Comparison of ENCODE assay signal across 27 cellular contexts in the genomic region with DNA sequence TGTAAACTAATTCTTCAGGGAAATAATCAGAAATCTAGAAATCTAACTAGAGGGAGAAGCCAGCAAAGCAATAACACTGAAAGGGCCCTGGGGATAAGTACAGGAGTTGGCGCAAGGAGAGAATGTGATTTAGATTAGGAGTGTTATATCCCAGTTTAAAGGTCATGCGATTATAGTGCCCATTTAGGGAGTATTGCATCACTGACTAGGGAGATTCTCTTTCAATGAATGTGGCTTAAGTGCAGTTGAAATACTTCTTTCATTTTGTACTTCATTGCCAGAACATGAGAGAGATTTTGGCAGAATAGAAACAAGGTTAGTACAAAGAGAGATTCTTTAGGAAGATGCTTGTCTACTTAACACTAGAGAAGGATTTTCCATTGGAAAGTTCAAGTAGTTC. TPM values are rescaled to one million over a fixed set of nuclear protein-coding genes. Genes with fewer than 3 reads are reported as not detected.
DNase-seq lines count a peak whose midpoint lies in the region; ATAC-seq and TF ChIP-seq lines count a peak whose summit lies in the region.
"Had no signal": no experiment of that assay in that cellular context is flagged by ENCODE, and none has a peak within 500 bp of the region (broad histone marks: within the 10 kb centered on the region; RNA-seq: fewer than 3 reads in every experiment).

No MANE protein-coding gene starts in this region.

- no peak overlapping the region for H3K14ac ChIP-seq in neuronal stem cell (ENCODE audit: low read length)

- no peaks in the 10 kb centered on the region for H3K9me2 ChIP-seq in SK-N-SH

- H2BK12ac ChIP-seq in neuronal stem cell (ENCODE audit: low read length) = no peak overlapping the region

- TF ChIP-seq RAD21 in SK-N-SH (IDR thresholded peaks at IDR 0.05; ENCODE audit: low read length) = no peak

- TF ChIP-seq CTCF in HEK293 (tag by site-specific recombination; IDR thresholded peaks at IDR 0.05) (no peak), SK-N-SH (IDR thresholded peaks at IDR 0.05) (no peak), neural progenitor cell (IDR thresholded peaks at IDR 0.05) (no peak)

- H3K9me3 Mint-ChIP-seq in neural progenitor cell = no peaks in the 10 kb centered on the region

- H3F3A ChIP-seq in SK-N-SH (replicated peaks; ENCODE audit: insufficient read depth) (no peaks in the 10 kb centered on the region), neural progenitor cell (ENCODE audit: low read depth) (peaks cover 9% of the 10 kb centered on the region)

- H3K27me3 Mint-ChIP-seq in neural progenitor cell (ENCODE audit: insufficient read depth, low read depth) = no peaks in the 10 kb centered on the region
- H3K27me3 Mint-ChIP-seq: activated naive CD4-positive, alpha-beta T cell treated with anti-CD3 and anti-CD28 coated beads, Interleukin-2, amount 10 ng/mL, durations not matched to agents 7 days and 5 days; naive thymus-derived CD8-positive, alpha-beta T cell; stimulated activated naive B cell treated with anti-CD40 and anti-IgM and Interleukin-4, amounts not matched to agents 10 μg/mL and 1 μg/mL and 100 μg/mL, for 72 hours had no signal

- H3K27ac Mint-ChIP-seq in neural progenitor cell = peak overlapping the region; percentile 97
- H3K27ac Mint-ChIP-seq: activated naive CD4-positive, alpha-beta T cell treated with anti-CD3 and anti-CD28 coated beads, Interleukin-2, amount 10 ng/mL, durations not matched to agents 7 days and 5 days; naive thymus-derived CD8-positive, alpha-beta T cell; stimulated activated naive B cell treated with anti-CD40 and anti-IgM and Interleukin-4, amounts not matched to agents 10 μg/mL and 1 μg/mL and 100 μg/mL, for 72 hours had no signal

- no peak overlapping the region for H2BK15ac ChIP-seq in neuronal stem cell (ENCODE audit: low read length)

- H3K9ac ChIP-seq in SK-N-SH (no peak overlapping the region), neural progenitor cell (no peak overlapping the region), neuronal stem cell (ENCODE audit: low read depth, low read length, poor library complexity) (no peak overlapping the region)

- H3K27ac ChIP-seq in HEK293 (ENCODE audit: extremely low read depth, low read depth, low read length) (no peak overlapping the region), SK-N-SH (ENCODE audit: low read depth in 2 of 2, low read length in 1 of 2) (peak overlapping the region in 1 of 2 experiments; percentile 68; a peak in 2 of 4 replicates), neural progenitor cell (no peak overlapping the region), neuronal stem cell (replicated peaks; ENCODE audit: low read length) (no peak overlapping the region)
- H3K27ac ChIP-seq: C4-2B, heart left ventricle, ovary, uterus had no signal

- DNase-seq in SK-N-SH (peak; percentile 19), fibroblast of gingiva (ENCODE audit: low read depth) (peak; percentile 44), neural progenitor cell (ENCODE audit: low spot score) (no peak), neuronal stem cell (ENCODE audit: low spot score) (no peak)
- DNase-seq: activated naive CD4-positive, alpha-beta T cell treated with anti-CD3 and anti-CD28 coated beads, Interleukin-2, amount 10 ng/mL, durations not matched to agents 7 days and 5 days; aorta; caudate nucleus; heart left ventricle; KBM-7; MG63; naive thymus-derived CD8-positive, alpha-beta T cell; NCI-H1417 treated with DMSO at 0.1 percent for 48 hours; NCI-H2171 treated with DMSO at 0.1 percent for 48 hours; NCI-H526; ovary; right cardiac atrium; stimulated activated CD4-positive, alpha-beta T cell treated with anti-CD3 and anti-CD28 coated beads, Interleukin-12 subunit alpha, Interleukin-12 subunit beta, amount 100 ng/mL, for 4 hours; stimulated activated CD4-positive, alpha-beta T cell treated with anti-CD3 and anti-CD28 coated beads, Interleukin-4, amount 100 ng/mL, for 24 hours; stimulated activated naive B cell treated with anti-CD40 and anti-IgM and Interleukin-4, amounts not matched to agents 10 μg/mL and 1 μg/mL and 100 μg/mL, for 72 hours; uterus had no signal

- no peak overlapping the region for H3K4me2 ChIP-seq in SK-N-SH
- H3K4me2 ChIP-seq in neural progenitor cell = no peak overlapping the region
- no peak overlapping the region for H3K4me2 ChIP-seq in neuronal stem cell (ENCODE audit: insufficient read depth, low read length, poor library complexity, severe bottlenecking)

- H3K79me1 ChIP-seq in neuronal stem cell (ENCODE audit: low read depth, low read length) = no peaks in the 10 kb centered on the region

- H3K79me2 ChIP-seq in SK-N-SH (ENCODE audit: insufficient read depth) (no peaks in the 10 kb centered on the region), neural progenitor cell (ENCODE audit: low read depth) (no peaks in the 10 kb centered on the region)

- no peak for ATAC-seq in HG02885 (IDR thresholded peaks at IDR 0.05; ENCODE audit: poor library complexity, unreplicated experiment)
- no peak for ATAC-seq in HG03280 (IDR thresholded peaks at IDR 0.05; ENCODE audit: unreplicated experiment)
- ATAC-seq: HCT116; heart left ventricle; naive thymus-derived CD8-positive, alpha-beta T cell; right cardiac atrium; stimulated activated naive B cell treated with anti-CD40 and anti-IgM and Interleukin-4, amounts not matched to agents 10 μg/mL and 1 μg/mL and 100 μg/mL, for 72 hours; WTC11 had no signal

- no peaks in the 10 kb centered on the region for H3K36me3 Mint-ChIP-seq in neural progenitor cell
- H3K36me3 Mint-ChIP-seq: activated naive CD4-positive, alpha-beta T cell treated with anti-CD3 and anti-CD28 coated beads, Interleukin-2, amount 10 ng/mL, durations not matched to agents 7 days and 5 days; naive thymus-derived CD8-positive, alpha-beta T cell; stimulated activated naive B cell treated with anti-CD40 and anti-IgM and Interleukin-4, amounts not matched to agents 10 μg/mL and 1 μg/mL and 100 μg/mL, for 72 hours; WTC11 had no signal

- H4K91ac ChIP-seq in neuronal stem cell (ENCODE audit: low read depth, low read length, poor library complexity) = no peak overlapping the region

- H3K27me3 ChIP-seq in SK-N-SH (ENCODE audit: insufficient read depth) (no peaks in the 10 kb centered on the region), neural progenitor cell (no peaks in the 10 kb centered on the region), neuronal stem cell (ENCODE audit: control insufficient read depth in 3 of 3, insufficient read depth in 3 of 3, low read depth in 1 of 3, low read length in 3 of 3) (no peaks in the 10 kb centered on the region)
- H3K27me3 ChIP-seq: heart left ventricle, MG63, ovary, uterus had no signal

- H2BK5ac ChIP-seq in neuronal stem cell (ENCODE audit: low read length) = no peak overlapping the region

- no peak overlapping the region for H3K4ac ChIP-seq in neuronal stem cell (ENCODE audit: low read length)

- H3K4me1 ChIP-seq in HEK293 (ENCODE audit: control insufficient read depth, insufficient read depth, low read length) (peaks cover 11% of the 10 kb centered on the region; the same call in 1 of the 2 replicates), SK-N-SH (ENCODE audit: control insufficient read depth in 1 of 2, insufficient read depth in 2 of 2, low read depth in 1 of 2, low read length in 1 of 2) (peaks cover 0 to 4% of the 10 kb centered on the region in 2 experiments; a peak in 1 of 4 replicates), neural progenitor cell (peaks cover 47% of the 10 kb centered on the region), neuronal stem cell (ENCODE audit: control insufficient read depth in 2 of 2, insufficient read depth in 1 of 2, low read depth in 1 of 2, low read length in 2 of 2) (peaks cover 10 to 25% of the 10 kb centered on the region in 2 donors)
- H3K4me1 ChIP-seq: heart left ventricle, uterus had no signal

- CTCF ChIA-PET in HEK293 (lab: Yijun Ruan, JAX) (no interaction called here), SK-N-SH (lab: Yijun Ruan, JAX) (no interaction called here)

- H2AK5ac ChIP-seq in neuronal stem cell (ENCODE audit: low read depth, low read length) = no peak overlapping the region

- H3K36me3 ChIP-seq in HEK293 (ENCODE audit: control insufficient read depth in 2 of 2, insufficient read depth in 1 of 2, low read length in 2 of 2) = no peaks in the 10 kb centered on the region
- H3K36me3 ChIP-seq in SK-N-SH (replicated peaks in 1 of 2; ENCODE audit: control insufficient read depth in 1 of 2, insufficient read depth in 2 of 2, low read length in 1 of 2) = no peaks in the 10 kb centered on the region
- no peaks in the 10 kb centered on the region for H3K36me3 ChIP-seq in neural progenitor cell
- no peaks in the 10 kb centered on the region for H3K36me3 ChIP-seq in neuronal stem cell (replicated peaks in 1 of 2; ENCODE audit: control insufficient read depth in 2 of 2, insufficient read depth in 2 of 2, low read length in 2 of 2)
- H3K36me3 ChIP-seq: heart left ventricle, MG63, ovary, uterus had no signal

- no peak overlapping the region for H4K8ac ChIP-seq in neuronal stem cell (ENCODE audit: low read depth, low read length)

- H4K20me1 ChIP-seq in SK-N-SH (ENCODE audit: insufficient read depth) (no peaks in the 10 kb centered on the region), neural progenitor cell (ENCODE audit: low read depth) (no peaks in the 10 kb centered on the region)

- H3K18ac ChIP-seq in neuronal stem cell (ENCODE audit: low read length) = no peak overlapping the region

- no peak for TF ChIP-seq EP300 in SK-N-SH (IDR thresholded peaks at IDR 0.05; ENCODE audit: borderline replicate concordance in 1 of 2, low read depth in 1 of 2, low read length in 1 of 2)

- WGBS in SK-N-SH (ENCODE audit: low lambda C conversion rate) = 68% methylated on average over 2 of the region's 2 CpGs
- no CpG with 5 or more reads among the region's 2 CpGs for WGBS in neuronal stem cell (ENCODE audit: extremely low coverage in 2 of 2, insufficient read length in 2 of 2, insufficient replicate concordance in 1 of 2), 2 donors

- H3K4me3 ChIP-seq in HEK293 (ENCODE audit: low read depth, low read length) = no peak overlapping the region
- H3K4me3 ChIP-seq in SK-N-SH (ENCODE audit: low read depth in 2 of 2, low read length in 1 of 2) = no peak overlapping the region
- H3K4me3 ChIP-seq in neural progenitor cell = no peak overlapping the region
- no peak overlapping the region for H3K4me3 ChIP-seq in neuronal stem cell (ENCODE audit: low read length in 2 of 2)
- H3K4me3 ChIP-seq: heart left ventricle, MG63, ovary, uterus had no signal

- POLR2A ChIA-PET in HEK293 (lab: Yijun Ruan, JAX) = no interaction called here
- POLR2A ChIA-PET in SK-N-SH (lab: Yijun Ruan, JAX) = no interaction called here

- H2AFZ ChIP-seq in SK-N-SH (ENCODE audit: low read depth) = no peak overlapping the region
- no peak overlapping the region for H2AFZ ChIP-seq in neural progenitor cell (replicated peaks)
- H2AFZ ChIP-seq in neuronal stem cell (ENCODE audit: low read length) = no peak overlapping the region

- H3K4me3 Mint-ChIP-seq in neural progenitor cell = peak overlapping the region; percentile 19
- H3K4me3 Mint-ChIP-seq: activated naive CD4-positive, alpha-beta T cell treated with anti-CD3 and anti-CD28 coated beads, Interleukin-2, amount 10 ng/mL, durations not matched to agents 7 days and 5 days; naive thymus-derived CD8-positive, alpha-beta T cell; stimulated activated naive B cell treated with anti-CD40 and anti-IgM and Interleukin-4, amounts not matched to agents 10 μg/mL and 1 μg/mL and 100 μg/mL, for 72 hours; WTC11 had no signal

- H2BK120ac ChIP-seq in neuronal stem cell (ENCODE audit: low read depth, low read length) = no peak overlapping the region

- peaks cover 62% of the 10 kb centered on the region for H3K4me1 Mint-ChIP-seq in neural progenitor cell
- H3K4me1 Mint-ChIP-seq: activated naive CD4-positive, alpha-beta T cell treated with anti-CD3 and anti-CD28 coated beads, Interleukin-2, amount 10 ng/mL, durations not matched to agents 7 days and 5 days; naive thymus-derived CD8-positive, alpha-beta T cell; stimulated activated naive B cell treated with anti-CD40 and anti-IgM and Interleukin-4, amounts not matched to agents 10 μg/mL and 1 μg/mL and 100 μg/mL, for 72 hours had no signal

- no peak overlapping the region for H3K23ac ChIP-seq in neuronal stem cell (ENCODE audit: low read depth, low read length, poor library complexity)

- H3K9me3 ChIP-seq in HEK293 (ENCODE audit: control insufficient read depth, insufficient read depth, low read depth, low read length) (no peaks in the 10 kb centered on the region), SK-N-SH (no peaks in the 10 kb centered on the region), neural progenitor cell (ENCODE audit: low read depth) (no peaks in the 10 kb centered on the region), neuronal stem cell (replicated peaks in 1 of 2; ENCODE audit: control insufficient read depth in 2 of 2, insufficient read depth in 1 of 2, low read depth in 1 of 2, low read length in 2 of 2) (no peaks in the 10 kb centered on the region)
- H3K9me3 ChIP-seq: heart left ventricle, MG63, ovary, uterus had no signal

RNA-seq across cellular contexts. Expression of a gene that starts 13.9 kb away (rescaled TPM):
- 0.02 TPM in 1 of 2 replicates, not detected in the other for polyA plus RNA-seq in SK-N-SH (2012; rRNA removed)
- 0.06 and 0.12 TPM in 2 replicates for polyA plus RNA-seq in SK-N-SH (2012; cell fraction: cytosol; rRNA removed)
- polyA plus RNA-seq in SK-N-SH (2012; cell fraction: nucleus; rRNA removed) = 0.19 and 0.23 TPM in 2 replicates
- total RNA-seq in neural progenitor cell (ENCODE audit: low replicate concordance) = 12.3 and 15.0 TPM in 2 replicates
- 6.2 TPM for polyA plus RNA-seq in neuronal stem cell (2013, experiment 1 of 2)
- 6.0 TPM for polyA plus RNA-seq in neuronal stem cell (2013, experiment 2 of 2)
- total RNA-seq: Daoy; naive thymus-derived CD8-positive, alpha-beta T cell had no signal
- polyA plus RNA-seq: naive thymus-derived CD8-positive, alpha-beta T cell had no signal

Comparison
In these comparisons a context has a peak if more than half of its experiments do, and no peak if none do; other contexts are left out.
1. DNase-seq: peak in SK-N-SH (single experiment) and fibroblast of gingiva (single experiment); none in neural progenitor cell (single experiment) and neuronal stem cell (single experiment).